In the genomic region with DNA sequence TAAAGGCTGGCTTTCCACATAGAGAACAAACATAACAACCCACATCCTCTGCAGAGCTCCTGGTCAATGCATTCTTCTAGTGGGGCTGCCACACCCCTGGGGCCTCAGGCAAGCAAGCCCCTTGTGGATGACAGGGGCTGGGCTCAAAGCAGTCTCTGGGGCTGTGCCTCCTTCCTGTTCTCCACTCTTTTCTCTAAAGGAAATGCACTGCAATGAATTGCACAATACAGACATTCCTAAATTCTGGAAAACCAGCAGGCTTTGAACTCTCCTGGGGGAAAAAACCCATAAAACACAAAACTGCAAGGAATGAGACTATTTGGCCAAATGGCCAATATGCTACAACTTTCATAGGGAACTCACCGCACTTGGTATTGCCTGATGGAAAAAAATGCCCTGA, we compare ENCODE assay signal across 7 cellular contexts.
DNase-seq lines count a peak whose midpoint lies in the region; ATAC-seq, FAIRE-seq and TF ChIP-seq lines count a peak whose summit lies in the region.
"Not testable (repeated sequence)": the region's sequence is repeated elsewhere in the genome, so short reads cannot be mapped to it uniquely, and the experiment has no call there.

No MANE protein-coding gene starts in this region.

- not testable (repeated sequence) for H3K4me1 ChIP-seq in KMS-11 (ENCODE audit: low read depth, poor library complexity, severe bottlenecking); K562 (replicated peaks in 1 of 2; ENCODE audit: control insufficient read depth in 2 of 2, insufficient read depth in 2 of 2, low read length in 2 of 2)

- H2AFZ ChIP-seq in KMS-11 (ENCODE audit: low read depth); K562 (ENCODE audit: low read depth, low read length): not testable (repeated sequence)

- H3K9me1 ChIP-seq in K562 (ENCODE audit: control insufficient read depth, insufficient read depth, low read length), result not testable (repeated sequence)

- 43% methylated on average over 1 of the region's 1 CpG for WGBS in K562 (ENCODE audit: insufficient coverage, low coverage, missing lambda C conversion rate)

- H4K20me1 ChIP-seq in KMS-11 (ENCODE audit: insufficient read depth); K562 (replicated peaks; ENCODE audit: control insufficient read depth, insufficient read depth, low read length): not testable (repeated sequence)

- H3K36me3 ChIP-seq in KMS-11 (ENCODE audit: insufficient read depth); K562 (ENCODE audit: control insufficient read depth, insufficient read depth, low read length): not testable (repeated sequence)

- not testable (repeated sequence) for FAIRE-seq in K562 (lab: Jason Lieb, UNC)

- ATAC-seq in K562, result peak; percentile 22; the same call in 1 of the 3 replicates
- ATAC-seq in sciatic nerve, result peak; percentile 63

- not testable (repeated sequence) for TF ChIP-seq EP300 in K562 (IDR thresholded peaks at IDR 0.05; ENCODE audit: low read length)

- in situ Hi-C loops in SK-MEL-5 (cut with HindIII; ENCODE audit: low pct_unique_long_range_greater_than_20kb, low sequenced_read_pairs); K562 (cut with MboI): not testable (repeated sequence)

- CTCF ChIA-PET in K562 (lab: Yijun Ruan, JAX; ENCODE audit: low intra/inter-chr PET ratio), result not testable (repeated sequence)

- H3K79me2 ChIP-seq in KMS-11 (ENCODE audit: insufficient read depth, low read depth), result peaks cover 28% of the 10 kb centered on the region
- peaks cover 28% of the 10 kb centered on the region for H3K79me2 ChIP-seq in K562 (ENCODE audit: control insufficient read depth, insufficient read depth, low read length)

- peak; percentile 71 for DNase-seq in ELF-1 (ENCODE audit: low read depth, low spot score)
- peak; percentile 47 for DNase-seq in SK-MEL-5 (ENCODE audit: low read depth, low spot score)
- DNase-seq in K562 (ENCODE audit: extremely low read depth in 1 of 4, low spot score in 3 of 4), result peak in 1 of 4 experiments; percentile 22
- DNase-seq in fibroblast of mammary gland (ENCODE audit: low read depth), result peak; percentile 63
- peak; percentile 17 for DNase-seq in kidney tubule cell (ENCODE audit: low spot score)
- DNase-seq in sciatic nerve (ENCODE audit: low spot score), result not testable (repeated sequence)

- not testable (repeated sequence) for H3K9ac ChIP-seq in KMS-11
- peak overlapping the region in 1 of 2 experiments; percentile 25; a peak in 1 of 4 replicates for H3K9ac ChIP-seq in K562 (ENCODE audit: insufficient read depth in 1 of 2, low read depth in 2 of 2, low read length in 2 of 2)

- peak overlapping the region; percentile 17; the same call in 1 of the 2 replicates for H3K4me2 ChIP-seq in KMS-11
- H3K4me2 ChIP-seq in K562 (ENCODE audit: insufficient read depth, low read length), result not testable (repeated sequence)

- H3K27ac ChIP-seq in KMS-11; K562 (ENCODE audit: extremely low read depth, low read depth, low read length): not testable (repeated sequence)

- TF ChIP-seq CTCF in KMS-11 (conservative IDR thresholded peaks at IDR 0.05; ENCODE audit: low read depth, low read length); K562 (IDR thresholded peaks at IDR 0.05 in 2 of 3, conservative IDR thresholded peaks at IDR 0.05 in 1 of 3; ENCODE audit: insufficient read depth in 2 of 3, low read depth in 1 of 3, low read length in 3 of 3); fibroblast of mammary gland (conservative IDR thresholded peaks at IDR 0.05; ENCODE audit: control insufficient read depth, insufficient read depth, low read depth, low read length): not testable (repeated sequence)

- not testable (repeated sequence) for H3K9me3 ChIP-seq in K562 (replicated peaks; ENCODE audit: control insufficient read depth, insufficient read depth, low read depth, low read length)

- TF ChIP-seq POLR2A in K562 (conservative IDR thresholded peaks at IDR 0.05), result not testable (repeated sequence)

- POLR2A ChIA-PET in K562 (lab: Yijun Ruan, JAX), result not testable (repeated sequence)

- not testable (repeated sequence) for TF ChIP-seq RAD21 in K562 (CRISPR knock-in tag; conservative IDR thresholded peaks at IDR 0.05 in 1 of 2, IDR thresholded peaks at IDR 0.05 in 1 of 2)

- not testable (repeated sequence) for BruUV-seq in K562 (replicated peaks; lab: Mats Ljungman, UMichigan)

- H3K4me3 ChIP-seq in KMS-11 (IDR thresholded peaks at IDR 0.05; ENCODE audit: insufficient read depth, low read depth, low read length); K562; fibroblast of mammary gland (ENCODE audit: control insufficient read depth, low read depth, low read length): not testable (repeated sequence)

- intact Hi-C loops in K562 (cut with micrococcal nuclease); sciatic nerve (cut with DNase I): not testable (repeated sequence)

- not testable (repeated sequence) for H3K27me3 ChIP-seq in KMS-11 (ENCODE audit: insufficient read depth, low read depth); K562 (ENCODE audit: control insufficient read depth in 2 of 2, insufficient read depth in 2 of 2, low read length in 2 of 2)

TF ChIP-seq in K562, 482 proteins besides CTCF, POLR2A, EP300 and RAD21:
- peak; percentile 35; the same call in 1 of the 2 replicates for TF ChIP-seq CEBPB (tag; IDR thresholded peaks at IDR 0.05)
